Comparison of ENCODE assay signal across 22 cellular contexts in the genomic region with DNA sequence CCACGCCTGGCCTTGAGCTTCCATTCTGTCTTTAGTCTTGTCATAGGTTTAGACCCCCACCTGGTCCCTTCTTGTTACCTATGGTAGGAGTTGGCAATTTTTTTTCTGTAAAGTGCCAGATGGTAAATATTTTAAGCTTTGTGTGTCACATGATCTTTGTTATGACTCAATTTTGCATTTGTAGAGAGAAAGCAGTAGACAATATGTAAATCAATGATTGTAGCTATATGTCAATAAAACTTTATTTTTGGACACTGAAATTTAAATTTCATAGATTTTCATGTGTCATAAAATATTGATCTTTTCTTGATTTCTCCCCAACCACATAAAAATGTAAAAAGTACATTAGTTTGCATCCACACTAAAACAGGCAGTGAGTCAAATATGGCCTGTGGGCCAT. TPM values are rescaled to one million over a fixed set of nuclear protein-coding genes. Genes with fewer than 3 reads are reported as not detected.
"Had no signal": no experiment of that assay in that cellular context is flagged by ENCODE, and none has a peak within 500 bp of the region (broad histone marks: within the 10 kb centered on the region; RNA-seq: fewer than 3 reads in every experiment).

No MANE protein-coding gene starts in this region.

- H3K27ac Mint-ChIP-seq: activated CD4-positive, alpha-beta T cell treated with anti-CD3 and anti-CD28 coated beads for 36 hours; WTC11 had no signal

- H3K9me3 Mint-ChIP-seq: activated T-helper 2 cell treated with anti-CD3 and anti-CD28 coated beads, Interferon-gamma antibody, Interleukin-2, Interleukin-4, amounts not matched to agents 10 μg/mL and 5 μg/mL and 100 μg/mL, durations not matched to agents 14 hours and 24 hours and 36 hours; memory B cell; naive B cell; WTC11 had no signal

- DNase-seq: activated CD4-positive, alpha-beta T cell treated with anti-CD3 and anti-CD28 coated beads for 36 hours; activated CD4-positive, alpha-beta T cell treated with anti-CD3 and anti-CD28 coated beads, Interleukin-2, amount 50 U/mL, for 48 hours; activated naive CD4-positive, alpha-beta T cell treated with Interleukin-2 at 50 U/mL for 16 hours; activated T-cell treated with anti-CD3 and anti-CD28 coated beads for 4 hours; body of pancreas; gastrocnemius medialis; heart left ventricle; kidney; left lung; naive B cell; pancreas; stimulated activated naive CD4-positive, alpha-beta T cell; substantia nigra; tibial artery; uterus had no signal

- H3K27me3 Mint-ChIP-seq: activated CD4-positive, alpha-beta T cell treated with anti-CD3 and anti-CD28 coated beads for 36 hours; memory B cell; naive B cell had no signal

- H3K27me3 ChIP-seq: body of pancreas, gastrocnemius medialis, heart left ventricle, left lung, pancreas, tibial artery, uterus had no signal

- H3K4me3 Mint-ChIP-seq: activated CD4-positive, alpha-beta T cell treated with anti-CD3 and anti-CD28 coated beads for 36 hours; memory B cell; WTC11 had no signal

- H3K36me3 ChIP-seq: uterus had no signal

- ATAC-seq: activated CD4-positive, alpha-beta T cell treated with anti-CD3 and anti-CD28 coated beads for 36 hours; body of pancreas; esophagus mucosa; gastrocnemius medialis; pancreas; WTC11 had no signal

- H3K4me3 ChIP-seq: body of pancreas, gastrocnemius medialis, heart left ventricle, left lung, pancreas, tibial artery, uterus had no signal

- H3K4me1 Mint-ChIP-seq: WTC11 had no signal

- H3K9me3 ChIP-seq: body of pancreas, gastrocnemius medialis, heart left ventricle, left lung, pancreas, tibial artery, uterus had no signal

- H3K27ac ChIP-seq: gastrocnemius medialis, tibial artery, uterus had no signal

- H3K4me1 ChIP-seq: uterus had no signal

RNA-seq across cellular contexts. Expression of gene KNCN, which starts 44.6 kb away (rescaled TPM):
- total RNA-seq: activated CD4-positive, alpha-beta T cell treated with anti-CD3 and anti-CD28 coated beads for 36 hours; activated T-helper 2 cell treated with anti-CD3 and anti-CD28 coated beads, Interferon-gamma antibody, Interleukin-2, Interleukin-4, amounts not matched to agents 10 μg/mL and 5 μg/mL and 100 μg/mL, durations not matched to agents 14 hours and 24 hours and 36 hours; body of pancreas; cardiac septum; esophagus mucosa; gastrocnemius medialis; heart left ventricle; kidney; left lung; pancreas; pulmonary artery endothelial cell; sciatic nerve; uterus; WTC11 had no signal
